ENCODE assay signal across 8 cellular contexts in genomic region chr17:6910987-6911603, GRCh38.
A peak's percentile ranks its signal among the peaks of the same experiment; 100 is the strongest.
DNase-seq lines count a peak whose midpoint lies in the region; ATAC-seq, FAIRE-seq and TF ChIP-seq lines count a peak whose summit lies in the region.

No MANE protein-coding gene starts in this region.

- H3K4me1 ChIP-seq in OCI-LY1 (ENCODE audit: insufficient read depth, low read length, severe bottlenecking) (peaks cover 6% of the 10 kb centered on the region), parathyroid adenoma (no peaks in the 10 kb centered on the region)

- no peak overlapping the region for H3K4me2 ChIP-seq in OCI-LY1 (ENCODE audit: low read length)
- no peak overlapping the region for H3K4me2 ChIP-seq in parathyroid adenoma (ENCODE audit: low read length)

- no peaks in the 10 kb centered on the region for H3K79me2 ChIP-seq in OCI-LY1 (ENCODE audit: insufficient read depth, low read length)
- no peaks in the 10 kb centered on the region for H3K79me2 ChIP-seq in parathyroid adenoma

- H3K9me2 ChIP-seq in OCI-LY1 (ENCODE audit: low read depth, low read length) = no peaks in the 10 kb centered on the region

- H3K27me3 ChIP-seq in OCI-LY1 (ENCODE audit: insufficient read depth, low read length) = no peaks in the 10 kb centered on the region
- no peaks in the 10 kb centered on the region for H3K27me3 ChIP-seq in parathyroid adenoma (ENCODE audit: control insufficient read depth, insufficient read depth, low read length)

- H3K36me3 ChIP-seq in OCI-LY1 (ENCODE audit: insufficient read depth, low read length) (no peaks in the 10 kb centered on the region), parathyroid adenoma (ENCODE audit: control insufficient read depth, insufficient read depth, low read length) (no peaks in the 10 kb centered on the region)

- no peak overlapping the region for H3K4me3 ChIP-seq in OCI-LY1 (ENCODE audit: low read depth, low read length, poor library complexity, severe bottlenecking)
- H3K4me3 ChIP-seq in parathyroid adenoma (ENCODE audit: low read depth, low read length) = no peak overlapping the region

- H3K27ac ChIP-seq in OCI-LY1 (ENCODE audit: low read depth, low read length, poor library complexity, severe bottlenecking) (no peak overlapping the region), parathyroid adenoma (no peak overlapping the region)

- no peak overlapping the region for H2AFZ ChIP-seq in OCI-LY1 (ENCODE audit: low read length)
- H2AFZ ChIP-seq in parathyroid adenoma = no peak overlapping the region

- peak; percentile 43 for TF ChIP-seq CTCF in GM13976 (IDR thresholded peaks at IDR 0.05; ENCODE audit: borderline replicate concordance, control extremely low read depth, extremely low read depth, insufficient read depth, missing control alignments)
- TF ChIP-seq CTCF in OCI-LY1 (IDR thresholded peaks at IDR 0.05; ENCODE audit: low read length) = peak; percentile 72
- peak; percentile 67 for TF ChIP-seq CTCF in parathyroid adenoma (IDR thresholded peaks at IDR 0.05)

- in situ Hi-C loops in GM13976 (cut with MboI; ENCODE audit: low sequenced_read_pairs, unreplicated experiment) = loop anchor here (5.0 to 25.0 kb wide), 2 partner anchors 91 to 226 kb away; no protein-coding TSS in a partner anchor

- ATAC-seq in HG02970 (IDR thresholded peaks at IDR 0.05; ENCODE audit: low FRiP score, unreplicated experiment) (no peak), HG03108 (IDR thresholded peaks at IDR 0.05; ENCODE audit: unreplicated experiment) (no peak)

- no peaks in the 10 kb centered on the region for H4K20me1 ChIP-seq in OCI-LY1 (ENCODE audit: insufficient read depth, low read length)

- DNase-seq in A172 (ENCODE audit: low spot score) (peak; percentile 40), GM13976 (ENCODE audit: low spot score) (peak; percentile 45)
- no peak for DNase-seq in activated T-cell treated with anti-CD3 and anti-CD28 coated beads, Interleukin-2, amount 50 U/mL, for 1 hour

- H3K9me3 ChIP-seq in OCI-LY1 (ENCODE audit: low read length) (no peaks in the 10 kb centered on the region), parathyroid adenoma (ENCODE audit: control insufficient read depth, low read length) (no peaks in the 10 kb centered on the region)

- peak; percentile 58 for FAIRE-seq in endometrium (lab: Jason Lieb, UNC)

- H3K9ac ChIP-seq in OCI-LY1 (ENCODE audit: low read length) (no peak overlapping the region), parathyroid adenoma (no peak overlapping the region)

- no peaks in the 10 kb centered on the region for H3F3A ChIP-seq in OCI-LY1 (ENCODE audit: insufficient read depth, low read length)
